Comparison of ENCODE assay signal across 9 cellular contexts in genomic region chr17:42563543-42563942, GRCh38. TPM values are rescaled to one million over a fixed set of nuclear protein-coding genes. Genes with fewer than 3 reads are reported as not detected.
A peak's percentile ranks its signal among the peaks of the same experiment; 100 is the strongest.
DNase-seq lines count a peak whose midpoint lies in the region; ATAC-seq and TF ChIP-seq lines count a peak whose summit lies in the region.
"Had no signal": no experiment of that assay in that cellular context is flagged by ENCODE, and none has a peak within 500 bp of the region (broad histone marks: within the 10 kb centered on the region; RNA-seq: fewer than 3 reads in every experiment).

No MANE protein-coding gene starts in this region.

- no peaks in the 10 kb centered on the region for H4K20me1 ChIP-seq in H9 (ENCODE audit: control insufficient read depth, insufficient read depth, insufficient read length)

- no peak overlapping the region for H2BK120ac ChIP-seq in H9 (ENCODE audit: low read depth, low read length, poor library complexity, severe bottlenecking)

- H3K4me3 Mint-ChIP-seq in H9, result peak overlapping the region; percentile 94 to 95

- no peak overlapping the region for H3K4ac ChIP-seq in H9 (ENCODE audit: low read depth, low read length)

- H3K79me1 ChIP-seq in H9 (ENCODE audit: insufficient read depth, low read depth, low read length, poor library complexity, severe bottlenecking), result peaks cover 4% of the 10 kb centered on the region

- H3K4me1 ChIP-seq in ACC112 (ENCODE audit: control insufficient read depth, insufficient read depth, low read length, unreplicated experiment) (peaks cover 17% of the 10 kb centered on the region), H9 (ENCODE audit: insufficient read depth, low read length) (peaks cover 2% of the 10 kb centered on the region; the same call in 1 of the 2 replicates), lower lobe of right lung (peaks cover 56% of the 10 kb centered on the region)

- no peak overlapping the region for H2AK5ac ChIP-seq in H9 (ENCODE audit: insufficient read length, low read length)

- H3K9ac ChIP-seq in H9 (ENCODE audit: extremely low read depth, insufficient read length, low read length), result no peak overlapping the region

- H2AFZ ChIP-seq in ACC112 (ENCODE audit: low read length, unreplicated experiment) (no peak overlapping the region), H9 (ENCODE audit: low read length) (no peak overlapping the region)

- H3K4me3 ChIP-seq in ACC112 (ENCODE audit: low read depth, low read length) (peak overlapping the region; percentile 86), lower lobe of right lung (peak overlapping the region; percentile 96)

- no peak overlapping the region for H3K18ac ChIP-seq in H9 (ENCODE audit: insufficient read length, low read depth, low read length)

- H3K23ac ChIP-seq in H9 (ENCODE audit: insufficient read length, low read depth, low read length), result no peak overlapping the region

- no peak overlapping the region for H2BK5ac ChIP-seq in H9 (ENCODE audit: insufficient read length, low read length)

- no peak overlapping the region for H3K56ac ChIP-seq in H9 (ENCODE audit: insufficient read length, low read depth, low read length)

- DNase-seq in H9 (no peak), lower lobe of right lung (no peak), SIG-M5 treated with dmso at 0.1 percent for 504 hours (lab: John Stamatoyannopoulos, UW; ENCODE audit: unreplicated experiment) (no peak), kidney glomerular epithelial cell (lab: John Stamatoyannopoulos, UW) (no peak)
- no peak for DNase-seq in activated naive CD4-positive, alpha-beta T cell treated with anti-CD3 and anti-CD28 coated beads, Interleukin-2, amount 50 U/mL, for 72 hours (ENCODE audit: low spot score in 2 of 2)
- no peak for DNase-seq in stimulated activated CD4-positive, alpha-beta T cell treated with anti-CD3 and anti-CD28 coated beads, Interleukin-1b, Interleukin-23, amount 100 ng/mL, for 48 hours

- no CpG with 5 or more reads among the region's 1 CpG for WGBS in H9 (ENCODE audit: extremely low coverage, insufficient read length, low lambda C conversion rate)

- H2BK20ac ChIP-seq in H9 (ENCODE audit: low read depth, low read length, poor library complexity, severe bottlenecking), result no peak overlapping the region

- H3K79me2 ChIP-seq in ACC112 (ENCODE audit: control insufficient read depth, insufficient read depth, low read length, unreplicated experiment) (peaks cover 52% of the 10 kb centered on the region), H9 (ENCODE audit: insufficient read depth, low read length) (peaks cover 7% of the 10 kb centered on the region; the same call in 1 of the 2 replicates)

- TF ChIP-seq CTCF in H9 (conservative IDR thresholded peaks at IDR 0.05) (no peak), lower lobe of right lung (IDR thresholded peaks at IDR 0.05) (no peak)

- no peak overlapping the region for H2BK12ac ChIP-seq in H9 (ENCODE audit: insufficient read length, low read depth, low read length)

- no peak overlapping the region for H4K5ac ChIP-seq in H9 (ENCODE audit: insufficient read length, low read depth, low read length)

- H3K4me2 ChIP-seq in H9 (ENCODE audit: insufficient read depth, insufficient read length, low read length), result peak overlapping the region; percentile 86

- H3K23me2 ChIP-seq in H9 (ENCODE audit: insufficient read length, low read depth, low read length, poor library complexity, severe bottlenecking), result peaks cover 16% of the 10 kb centered on the region

- peaks cover 17 to 25% of the 10 kb centered on the region in 2 experiments for H3K4me1 Mint-ChIP-seq in H9

- no peak overlapping the region for H4K91ac ChIP-seq in H9 (ENCODE audit: insufficient read length, low read depth, low read length)

- H3T11ph ChIP-seq in H9 (ENCODE audit: low read length), result no peak overlapping the region

- intact Hi-C loops in lower lobe of right lung (cut with DNase I), result no loop called here

- H3K27ac ChIP-seq in ACC112 (ENCODE audit: low read depth, low read length) (no peak overlapping the region), H9 (ENCODE audit: insufficient read length, low read depth, low read length) (no peak overlapping the region), lower lobe of right lung (no peak overlapping the region)

- peaks cover 3 to 34% (median 26%) of the 10 kb centered on the region in 3 experiments; a peak in 6 of 7 replicates for H3K36me3 Mint-ChIP-seq in H9 (ENCODE audit: insufficient read depth in 1 of 3, low read depth in 3 of 3)
- peaks cover 32 to 38% of the 10 kb centered on the region in 2 donors for H3K36me3 Mint-ChIP-seq in activated naive CD4-positive, alpha-beta T cell treated with anti-CD3 and anti-CD28 coated beads, Interleukin-2, amount 50 U/mL, for 72 hours

- no peaks in the 10 kb centered on the region for H3K27me3 Mint-ChIP-seq in H9 (ENCODE audit: low read depth)

- no peak overlapping the region for H2BK15ac ChIP-seq in H9 (ENCODE audit: low read depth, low read length)

- no peak overlapping the region for H3K27ac Mint-ChIP-seq in H9
- H3K27ac Mint-ChIP-seq in activated naive CD4-positive, alpha-beta T cell treated with anti-CD3 and anti-CD28 coated beads, Interleukin-2, amount 50 U/mL, for 72 hours, result peak overlapping the region; percentile 93 to 99

- H3K9me3 Mint-ChIP-seq in H9, result no peaks in the 10 kb centered on the region
- no peaks in the 10 kb centered on the region for H3K9me3 Mint-ChIP-seq in activated naive CD4-positive, alpha-beta T cell treated with anti-CD3 and anti-CD28 coated beads, Interleukin-2, amount 50 U/mL, for 72 hours

- H4K8ac ChIP-seq in H9 (replicated peaks; ENCODE audit: insufficient read length, low read depth, low read length), result no peak overlapping the region

- H3K36me3 ChIP-seq in ACC112 (ENCODE audit: insufficient read depth, low read length) (no peaks in the 10 kb centered on the region; the same call in 1 of the 2 replicates), lower lobe of right lung (peaks cover 27% of the 10 kb centered on the region)

- no peak for ATAC-seq in activated naive CD4-positive, alpha-beta T cell treated with anti-CD3 and anti-CD28 coated beads, Interleukin-2, amount 50 U/mL, for 72 hours
- ATAC-seq in lower lobe of right lung (no peak), HG02973 (IDR thresholded peaks at IDR 0.05; ENCODE audit: unreplicated experiment) (no peak)
- ATAC-seq: left colon had no signal

- H3K27me3 ChIP-seq in ACC112 (ENCODE audit: insufficient read depth, low read length) (no peaks in the 10 kb centered on the region), H9 (ENCODE audit: insufficient read depth, low read length) (no peaks in the 10 kb centered on the region), lower lobe of right lung (ENCODE audit: low read depth) (no peaks in the 10 kb centered on the region)

- no peaks in the 10 kb centered on the region for H3K9me3 ChIP-seq in H9 (ENCODE audit: control insufficient read depth, low read depth, low read length)
- no peaks in the 10 kb centered on the region for H3K9me3 ChIP-seq in lower lobe of right lung

- H3K14ac ChIP-seq in H9 (ENCODE audit: insufficient read depth, low read length), result no peak overlapping the region

RNA-seq across cellular contexts. Expression of gene COASY, which starts 1.6 kb away (rescaled TPM):
- total RNA-seq in H9 (2021) (81.4 and 84.1 TPM in 2 replicates), lower lobe of right lung (65.8 TPM)
- total RNA-seq in activated naive CD4-positive, alpha-beta T cell treated with anti-CD3 and anti-CD28 coated beads, Interleukin-2, amount 50 U/mL, for 72 hours, result 100 to 1,000 TPM in 1 of 2 donors, 10 to 100 TPM in 1; 86.4 to 124 TPM

RNA-seq across cellular contexts. Expression of gene MLX, which starts 3.4 kb away (rescaled TPM):
- total RNA-seq in H9 (2021) (42.1 and 45.3 TPM in 2 replicates), lower lobe of right lung (70.5 TPM)
- 10 to 100 TPM; 44.3 to 60.5 TPM for total RNA-seq in activated naive CD4-positive, alpha-beta T cell treated with anti-CD3 and anti-CD28 coated beads, Interleukin-2, amount 50 U/mL, for 72 hours

RNA-seq across cellular contexts. Expression of gene HSD17B1, which starts 10.8 kb away (rescaled TPM):
- total RNA-seq in H9 (2021) (1.3 and 1.5 TPM in 2 replicates), lower lobe of right lung (2.2 TPM)
- 1 to 10 TPM in 1 of 2 donors, under 1 TPM in 1; 0.76 to 1.7 TPM for total RNA-seq in activated naive CD4-positive, alpha-beta T cell treated with anti-CD3 and anti-CD28 coated beads, Interleukin-2, amount 50 U/mL, for 72 hours

RNA-seq across cellular contexts. Expression of gene PSMC3IP, which starts 14.0 kb away (rescaled TPM):
- 36.0 and 37.4 TPM in 2 replicates for total RNA-seq in H9 (2021)
- 10 to 100 TPM; 24.7 to 52.5 TPM for total RNA-seq in activated naive CD4-positive, alpha-beta T cell treated with anti-CD3 and anti-CD28 coated beads, Interleukin-2, amount 50 U/mL, for 72 hours
- total RNA-seq in lower lobe of right lung, result 4.8 TPM

RNA-seq across cellular contexts. Expression of gene NAGLU, which starts 27.5 kb away (rescaled TPM):
- total RNA-seq in H9 (2021), result 20.4 and 23.5 TPM in 2 replicates
- 10 to 100 TPM; 13.1 to 16.9 TPM for total RNA-seq in activated naive CD4-positive, alpha-beta T cell treated with anti-CD3 and anti-CD28 coated beads, Interleukin-2, amount 50 U/mL, for 72 hours
- total RNA-seq in lower lobe of right lung, result 39.1 TPM

Comparison
In these comparisons a context has a peak if more than half of its experiments do, and no peak if none do; other contexts are left out.
1. H3K27ac Mint-ChIP-seq: peak in activated naive CD4-positive, alpha-beta T cell treated with anti-CD3 and anti-CD28 coated beads, Interleukin-2, amount 50 U/mL, for 72 hours (2 of 2); none in H9 (0 of 3).